ENCODE assay signal across 8 cellular contexts in genomic region chr17:40564883-40565744, GRCh38. TPM values are rescaled to one million over a fixed set of nuclear protein-coding genes. Genes with fewer than 3 reads are reported as not detected.
A peak's percentile ranks its signal among the peaks of the same experiment; 100 is the strongest.
DNase-seq lines count a peak whose midpoint lies in the region; ATAC-seq and TF ChIP-seq lines count a peak whose summit lies in the region.

A gene with protein sequence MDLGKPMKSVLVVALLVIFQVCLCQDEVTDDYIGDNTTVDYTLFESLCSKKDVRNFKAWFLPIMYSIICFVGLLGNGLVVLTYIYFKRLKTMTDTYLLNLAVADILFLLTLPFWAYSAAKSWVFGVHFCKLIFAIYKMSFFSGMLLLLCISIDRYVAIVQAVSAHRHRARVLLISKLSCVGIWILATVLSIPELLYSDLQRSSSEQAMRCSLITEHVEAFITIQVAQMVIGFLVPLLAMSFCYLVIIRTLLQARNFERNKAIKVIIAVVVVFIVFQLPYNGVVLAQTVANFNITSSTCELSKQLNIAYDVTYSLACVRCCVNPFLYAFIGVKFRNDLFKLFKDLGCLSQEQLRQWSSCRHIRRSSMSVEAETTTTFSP (minus strand): TSS chr17:40565472. CDS start chr17:40565409, 63 bp downstream.

- no peak within 1 kb of the TSS for H2AFZ ChIP-seq in OCI-LY3 (ENCODE audit: low read depth, low read length)

- peaks cover 80% of the 10 kb centered on the region for H3K4me1 Mint-ChIP-seq in CD4-positive, alpha-beta T cell (ENCODE audit: low read depth)
- peaks cover 10% of the 10 kb centered on the region for H3K4me1 Mint-ChIP-seq in osteocyte (ENCODE audit: unreplicated experiment)

- H3K36me3 ChIP-seq in OCI-LY3 (replicated peaks; ENCODE audit: low read depth, low read length) (peaks cover 59% of the 10 kb centered on the region), MG63 (no peaks in the 10 kb centered on the region)

- H3K4me3 ChIP-seq in OCI-LY3 (ENCODE audit: low read length), result peak within 1 kb of the TSS; percentile 98
- no peak within 1 kb of the TSS for H3K4me3 ChIP-seq in MG63

- H3K27ac ChIP-seq in CD4-positive, alpha-beta T cell (ENCODE audit: low read depth, low read length), result peak within 1 kb of the TSS; percentile 100
- H3K27ac ChIP-seq in OCI-LY3 (ENCODE audit: low read length), result peak within 1 kb of the TSS; percentile 99

- no peaks in the 10 kb centered on the region for H3K9me3 Mint-ChIP-seq in CD4-positive, alpha-beta T cell
- H3K9me3 Mint-ChIP-seq in osteocyte (ENCODE audit: unreplicated experiment), result peaks cover 4% of the 10 kb centered on the region

- TF ChIP-seq CTCF in CD4-positive, alpha-beta T cell (IDR thresholded peaks at IDR 0.05), result peak; percentile 25
- peak; percentile 17 for TF ChIP-seq CTCF in OCI-LY3 (IDR thresholded peaks at IDR 0.05; ENCODE audit: low read depth, low read length)
- no peak for TF ChIP-seq CTCF in osteocyte (IDR thresholded peaks at IDR 0.05)

- POLR2A ChIA-PET in CD4-positive, alpha-beta T cell (lab: Charles Lee), result interaction anchor here (0.6 to 33.8 kb wide), 17 partner anchors 10 to 243 kb away, joined by 3 to 1290 read pairs (median 7); partner anchors contain the start of gene SMARCE1

- intact Hi-C loops in CD4-positive, alpha-beta T cell (cut with DNase I, micrococcal nuclease), result loop anchor here (1.0 to 10.0 kb wide), 5 partner anchors 17 to 160 kb away; no protein-coding TSS in a partner anchor

- H3K36me3 Mint-ChIP-seq in CD4-positive, alpha-beta T cell (ENCODE audit: low read depth), result peaks cover 65% of the 10 kb centered on the region
- H3K36me3 Mint-ChIP-seq in osteocyte (ENCODE audit: unreplicated experiment), result no peaks in the 10 kb centered on the region

- peak within 1 kb of the TSS; percentile 99 for H3K9ac ChIP-seq in OCI-LY3 (ENCODE audit: low read length)

- peak within 1 kb of the TSS; percentile 91 for H3K4me3 Mint-ChIP-seq in CD4-positive, alpha-beta T cell
- no peak within 1 kb of the TSS for H3K4me3 Mint-ChIP-seq in osteocyte (ENCODE audit: unreplicated experiment)

- peaks cover 27% of the 10 kb centered on the region for H3K4me1 ChIP-seq in OCI-LY3 (ENCODE audit: low read length)

- peak; percentile 45 for ATAC-seq in CD4-positive, alpha-beta T cell (ENCODE audit: poor library complexity)
- no peak for ATAC-seq in GM19455 (IDR thresholded peaks at IDR 0.05; ENCODE audit: unreplicated experiment)

- H3K27me3 ChIP-seq in CD4-positive, alpha-beta T cell (ENCODE audit: control insufficient read depth, insufficient read depth, low read length), result no peaks in the 10 kb centered on the region
- H3K27me3 ChIP-seq in OCI-LY3 (ENCODE audit: low read depth, low read length) (no peaks in the 10 kb centered on the region), MG63 (peaks cover 7% of the 10 kb centered on the region)

- H3K9me3 ChIP-seq in CD4-positive, alpha-beta T cell (ENCODE audit: control insufficient read depth, low read length), result no peaks in the 10 kb centered on the region
- H3K9me3 ChIP-seq in OCI-LY3 (ENCODE audit: insufficient read depth, low read length) (peaks cover 7% of the 10 kb centered on the region; the same call in 1 of the 2 replicates), MG63 (peaks cover under 1% of the 10 kb centered on the region; the same call in 1 of the 2 replicates)

- peaks cover 34% of the 10 kb centered on the region for H4K20me1 ChIP-seq in OCI-LY3 (ENCODE audit: insufficient read depth, low read length)

- CTCF ChIA-PET in CD4-positive, alpha-beta T cell (lab: Charles Lee), result interaction anchor here (0.9 to 13.0 kb wide), 6 partner anchors 11 to 56 kb away, joined by 3 to 288 read pairs (median 32); no protein-coding TSS in a partner anchor

- peak; percentile 86 to 91 (median 90) for DNase-seq in CD4-positive, alpha-beta T cell
- peak; percentile 91 for DNase-seq in activated T-cell treated with anti-CD3 and anti-CD28 coated beads, Interleukin-2, amount 50 U/mL, for 48 hours
- DNase-seq in osteocyte (ENCODE audit: extremely low spot score, unreplicated experiment), result peak; percentile 56
- no peak for DNase-seq in MG63
- DNase-seq in NAMALWA (ENCODE audit: low spot score), result no peak
- DNase-seq in HCEC 1CT, result no peak

- no peaks in the 10 kb centered on the region for H3K27me3 Mint-ChIP-seq in CD4-positive, alpha-beta T cell
- peaks cover 33% of the 10 kb centered on the region for H3K27me3 Mint-ChIP-seq in osteocyte (ENCODE audit: unreplicated experiment)

- H3K4me2 ChIP-seq in OCI-LY3 (ENCODE audit: low read length), result peak within 1 kb of the TSS; percentile 94

- peaks cover 69% of the 10 kb centered on the region for H3K79me2 ChIP-seq in OCI-LY3 (ENCODE audit: low read length)

- H3K27ac Mint-ChIP-seq in CD4-positive, alpha-beta T cell, result peak within 1 kb of the TSS; percentile 92
- H3K27ac Mint-ChIP-seq in osteocyte (ENCODE audit: unreplicated experiment), result no peak within 1 kb of the TSS

RNA-seq across cellular contexts. Expression of the gene that starts here (rescaled TPM):
- total RNA-seq in CD4-positive, alpha-beta T cell, result 100 to 1,000 TPM; 170 to 180 TPM
- total RNA-seq in osteocyte, result 0.21 TPM in 1 of 2 replicates, not detected in the other
- total RNA-seq in MG63 (2014; rRNA removed; shearing (Covaris generic); ENCODE audit: low replicate concordance), result not detected in 2 replicates

Comparison
In these comparisons a context has a peak if more than half of its experiments do, and no peak if none do; other contexts are left out.
1. RNA of the gene that starts here (total RNA-seq): 170 to 180 TPM in CD4-positive, alpha-beta T cell; 0.21 TPM in osteocyte and not detected in MG63; every median in the first group is over 100 times any median in the second.
2. Peak in DNase-seq in osteocyte; RNA of the gene not detected or under 1 TPM.
3. DNase-seq: peak in CD4-positive, alpha-beta T cell (10 of 10) and activated T-cell treated with anti-CD3 and anti-CD28 coated beads, Interleukin-2, amount 50 U/mL, for 48 hours (2 of 2); none in MG63 (single experiment), NAMALWA (single experiment) and HCEC 1CT (single experiment).